In the genomic region with DNA sequence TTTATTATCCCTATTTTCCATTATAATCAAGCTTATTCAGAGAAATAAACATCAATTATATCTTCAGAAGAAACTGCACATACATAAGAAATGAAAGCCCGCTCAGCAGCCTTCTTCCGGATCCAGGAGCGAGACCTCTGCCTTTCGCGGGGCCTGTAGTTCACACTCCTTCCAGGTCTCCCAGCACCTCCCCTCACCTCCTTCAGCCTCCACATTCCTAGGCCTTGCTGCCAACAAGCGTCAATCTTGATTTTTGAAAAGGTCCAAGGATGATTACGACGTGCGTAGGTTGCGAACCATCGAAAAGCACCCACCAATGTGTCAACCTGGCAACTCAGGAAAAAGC, we compare ENCODE assay signal across 8 cellular contexts. TPM values are rescaled to one million over a fixed set of nuclear protein-coding genes. Genes with fewer than 3 reads are reported as not detected.
DNase-seq lines count a peak whose midpoint lies in the region; TF ChIP-seq lines count a peak whose summit lies in the region.

No MANE protein-coding gene starts in this region.

- H3K79me2 ChIP-seq in Karpas-422 (ENCODE audit: low read length) (peaks cover 26% of the 10 kb centered on the region), parathyroid adenoma (peaks cover 31% of the 10 kb centered on the region)

- no peak overlapping the region for H3K4me2 ChIP-seq in Karpas-422 (ENCODE audit: low read depth, low read length, poor library complexity, severe bottlenecking)
- H3K4me2 ChIP-seq in parathyroid adenoma (ENCODE audit: low read length), result peak overlapping the region; percentile 44

- no peaks in the 10 kb centered on the region; the same call in 1 of the 2 replicates for H3K27me3 ChIP-seq in Karpas-422 (ENCODE audit: low read length)
- H3K27me3 ChIP-seq in endodermal cell (ENCODE audit: control insufficient read depth, insufficient read depth, low read length, poor library complexity, severe bottlenecking), result no peaks in the 10 kb centered on the region
- H3K27me3 ChIP-seq in parathyroid adenoma (ENCODE audit: control insufficient read depth, insufficient read depth, low read length), result no peaks in the 10 kb centered on the region

- no peaks in the 10 kb centered on the region for H3K36me3 Mint-ChIP-seq in endodermal cell (ENCODE audit: low read depth)

- no peak for DNase-seq in Karpas-422
- no peak for DNase-seq in endodermal cell
- no peak for DNase-seq in C1 segment of cervical spinal cord (lab: John Stamatoyannopoulos, UW)
- no peak for DNase-seq in HPDE6-E6E7 (ENCODE audit: extremely low spot score)
- no peak for DNase-seq in NCI-H1694 treated with DMSO at 0.1 percent for 48 hours (lab: John Stamatoyannopoulos, UW)
- DNase-seq in activated gamma-delta T cell (lab: John Stamatoyannopoulos, UW), result no peak

- peak overlapping the region; percentile 95 for H3K4me3 Mint-ChIP-seq in endodermal cell

- H3K9me3 Mint-ChIP-seq in endodermal cell, result peaks cover 8% of the 10 kb centered on the region

- peaks cover 16% of the 10 kb centered on the region; the same call in 1 of the 2 replicates for H4K20me1 ChIP-seq in Karpas-422 (ENCODE audit: insufficient read depth, low read depth, low read length)

- peaks cover 2% of the 10 kb centered on the region; the same call in 1 of the 2 replicates for H3K4me1 ChIP-seq in ES-I3 (ENCODE audit: insufficient read depth, low read length)
- peaks cover 9% of the 10 kb centered on the region for H3K4me1 ChIP-seq in Karpas-422 (ENCODE audit: low read length)
- peaks cover 6% of the 10 kb centered on the region for H3K4me1 ChIP-seq in endodermal cell (ENCODE audit: control insufficient read depth, insufficient read depth, low read length)
- peaks cover 7% of the 10 kb centered on the region for H3K4me1 ChIP-seq in parathyroid adenoma

- H3K27me3 Mint-ChIP-seq in endodermal cell (ENCODE audit: insufficient read depth), result peaks cover 2% of the 10 kb centered on the region

- H2AFZ ChIP-seq in Karpas-422 (ENCODE audit: low read length), result no peak overlapping the region; the same call in 1 of the 2 replicates
- H2AFZ ChIP-seq in parathyroid adenoma, result peak overlapping the region; percentile 94

- H3K9me3 ChIP-seq in ES-I3 (ENCODE audit: control insufficient read depth, insufficient read depth, low read length) (no peaks in the 10 kb centered on the region), Karpas-422 (ENCODE audit: low read length) (no peaks in the 10 kb centered on the region), endodermal cell (ENCODE audit: control insufficient read depth, low read length) (no peaks in the 10 kb centered on the region), parathyroid adenoma (ENCODE audit: control insufficient read depth, low read length) (no peaks in the 10 kb centered on the region)

- no peak overlapping the region for H3K27ac ChIP-seq in Karpas-422 (ENCODE audit: low read length)
- no peak overlapping the region for H3K27ac ChIP-seq in endodermal cell (ENCODE audit: low read depth, low read length)
- peak overlapping the region; percentile 51 for H3K27ac ChIP-seq in parathyroid adenoma

- peak overlapping the region; percentile 87; the same call in 1 of the 2 replicates for H3K4me3 ChIP-seq in Karpas-422 (ENCODE audit: low read length)
- no peak overlapping the region for H3K4me3 ChIP-seq in endodermal cell (ENCODE audit: low read length)
- H3K4me3 ChIP-seq in parathyroid adenoma (ENCODE audit: low read depth, low read length), result peak overlapping the region; percentile 90

- no peak overlapping the region for H3K27ac Mint-ChIP-seq in endodermal cell

- H3K4me1 Mint-ChIP-seq in endodermal cell, result peaks cover 39% of the 10 kb centered on the region

- no peaks in the 10 kb centered on the region for H3K9me2 ChIP-seq in Karpas-422 (replicated peaks; ENCODE audit: insufficient read depth, low read length)

- TF ChIP-seq CTCF in endodermal cell (conservative IDR thresholded peaks at IDR 0.05) (no peak), parathyroid adenoma (IDR thresholded peaks at IDR 0.05) (no peak)

- H3K36me3 ChIP-seq in ES-I3 (ENCODE audit: insufficient read depth, low read length), result no peaks in the 10 kb centered on the region
- no peaks in the 10 kb centered on the region for H3K36me3 ChIP-seq in Karpas-422 (ENCODE audit: insufficient read depth, low read length)
- H3K36me3 ChIP-seq in endodermal cell (ENCODE audit: control insufficient read depth, insufficient read depth, low read length), result no peaks in the 10 kb centered on the region
- no peaks in the 10 kb centered on the region for H3K36me3 ChIP-seq in parathyroid adenoma (ENCODE audit: control insufficient read depth, insufficient read depth, low read length)

- H3K9ac ChIP-seq in ES-I3 (ENCODE audit: low read depth, low read length), result peak overlapping the region; percentile 53; the same call in 1 of the 2 replicates
- H3K9ac ChIP-seq in Karpas-422 (ENCODE audit: low read length), result no peak overlapping the region
- no peak overlapping the region for H3K9ac ChIP-seq in endodermal cell (ENCODE audit: extremely low read depth, low read length, poor library complexity, severe bottlenecking)
- no peak overlapping the region for H3K9ac ChIP-seq in parathyroid adenoma

- WGBS in endodermal cell (ENCODE audit: insufficient coverage in 1 of 2, insufficient read length in 1 of 2), 2 experiments, result 85 to 89% methylated on average over 11 of the region's 11 CpGs

RNA-seq across cellular contexts. Expression of a gene that starts 0.4 kb away (rescaled TPM):
- 21.2 and 26.8 TPM in 2 replicates for total RNA-seq in Karpas-422 (2014; rRNA removed; shearing (Covaris generic); ENCODE audit: low replicate concordance)
- 10 to 100 TPM; 33.8 to 35.2 TPM for total RNA-seq in endodermal cell
- 49.2 TPM for polyA plus RNA-seq in endodermal cell (2013, experiment 1 of 2)
- 50.5 TPM for polyA plus RNA-seq in endodermal cell (2013, experiment 2 of 2)
